Comparison of ENCODE assay signal across 9 cellular contexts in the genomic region with DNA sequence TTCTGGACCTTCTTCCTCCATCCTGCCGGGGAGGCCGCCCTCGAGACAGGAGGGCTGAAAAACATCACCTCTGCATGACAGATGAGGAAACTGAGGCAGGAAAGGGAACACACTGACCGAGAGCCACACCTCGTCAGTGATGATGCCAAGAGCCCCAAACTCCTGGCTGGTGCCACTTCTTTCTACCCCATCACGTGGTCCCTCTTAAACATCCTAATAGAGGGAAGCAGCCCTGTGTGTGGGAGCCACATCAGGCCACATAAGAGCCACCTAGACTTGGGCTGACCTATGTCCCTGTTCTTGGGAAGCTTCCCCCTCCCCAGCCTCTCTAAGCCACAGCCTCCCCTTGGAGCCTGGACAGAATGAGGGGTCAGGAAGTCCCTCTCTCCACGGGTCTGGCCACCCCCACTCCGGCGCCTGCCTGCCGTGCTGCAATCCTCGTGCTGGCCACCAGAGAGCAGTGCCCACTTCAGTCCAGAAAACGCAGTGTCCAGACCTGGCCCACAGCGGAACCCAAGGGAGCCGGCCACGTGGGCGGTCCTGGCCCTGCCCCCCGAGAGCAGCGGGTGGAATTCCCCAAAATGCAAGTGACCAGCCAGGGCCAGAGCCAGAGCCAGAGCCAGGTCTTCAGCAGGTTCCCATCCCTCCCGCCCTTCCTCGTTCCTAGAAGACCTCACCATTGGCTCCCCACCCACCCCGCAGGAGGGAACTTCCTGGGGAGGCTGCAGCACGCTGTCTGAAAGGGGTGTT. TPM values are rescaled to one million over a fixed set of nuclear protein-coding genes. Genes with fewer than 3 reads are reported as not detected.
DNase-seq lines count a peak whose midpoint lies in the region; ATAC-seq and TF ChIP-seq lines count a peak whose summit lies in the region.
"Had no signal": no experiment of that assay in that cellular context is flagged by ENCODE, and none has a peak within 500 bp of the region (broad histone marks: within the 10 kb centered on the region; RNA-seq: fewer than 3 reads in every experiment).

No MANE protein-coding gene starts in this region.

- no peak overlapping the region for H3K4me3 Mint-ChIP-seq in activated T-helper 17 cell treated with anti-CD3 and anti-CD28 coated beads, Interleukin-2, amount 50 U/mL, for 72 hours

- POLR2A ChIA-PET in PC-9 (lab: Charles Lee; ENCODE audit: unreplicated experiment) = interaction anchor here (0.8 kb wide), 1 partner anchor 79 kb away, joined by 12 read pairs; no protein-coding TSS in a partner anchor

- CTCF ChIA-PET in PC-9 (lab: Charles Lee) = interaction anchor here (0.6 to 1.8 kb wide), 3 partner anchors 78 to 202 kb away, joined by 3 to 4 read pairs (median 4); no protein-coding TSS in a partner anchor

- BruUV-seq in PC-9 (replicated peaks; lab: Mats Ljungman, UMichigan) = no TSS peak

- no peak overlapping the region for H3K4me3 ChIP-seq in PC-9
- H3K4me3 ChIP-seq in foreskin fibroblast (ENCODE audit: low read depth in 1 of 2, low read length in 2 of 2) = no peak overlapping the region
- H3K4me3 ChIP-seq in thoracic aorta = no peak overlapping the region
- H3K4me3 ChIP-seq: skin epidermis had no signal

- H3K27ac Mint-ChIP-seq in activated T-helper 17 cell treated with anti-CD3 and anti-CD28 coated beads, Interleukin-2, amount 50 U/mL, for 72 hours = no peak overlapping the region

- intact Hi-C loops in PC-9 (cut with micrococcal nuclease; ENCODE audit: unreplicated experiment) = loop anchor here (1.0 kb wide), 2 partner anchors 81 to 201 kb away; no protein-coding TSS in a partner anchor

- H3K36me3 Mint-ChIP-seq in activated T-helper 17 cell treated with anti-CD3 and anti-CD28 coated beads, Interleukin-2, amount 50 U/mL, for 72 hours (ENCODE audit: low read depth) = no peaks in the 10 kb centered on the region

- no peak overlapping the region for H2AFZ ChIP-seq in PC-9

- H3K27me3 ChIP-seq in PC-9 (ENCODE audit: insufficient read depth, low read depth) (no peaks in the 10 kb centered on the region), thoracic aorta (replicated peaks; ENCODE audit: insufficient read depth) (no peaks in the 10 kb centered on the region)

- no peaks in the 10 kb centered on the region for H3K36me3 ChIP-seq in PC-9 (ENCODE audit: low read depth)
- peaks cover 3% of the 10 kb centered on the region for H3K36me3 ChIP-seq in thoracic aorta

- peak; percentile 9 for DNase-seq in NCI-H146 (lab: John Stamatoyannopoulos, UW)
- no peak for DNase-seq in NCI-H146 treated with DMSO at 0.1 percent for 48 hours (lab: John Stamatoyannopoulos, UW; ENCODE audit: unreplicated experiment)
- DNase-seq in PC-9 = peak; percentile 36 to 74
- peak; percentile 67 to 90 for DNase-seq in foreskin fibroblast
- DNase-seq in non-pigmented ciliary epithelial cell (ENCODE audit: low read depth) = peak; percentile 28
- DNase-seq in thoracic aorta (ENCODE audit: low spot score) = peak; percentile 23

- H3K9me3 ChIP-seq in PC-9 (ENCODE audit: insufficient read depth, low read depth) = no peaks in the 10 kb centered on the region
- H3K9me3 ChIP-seq in thoracic aorta = no peaks in the 10 kb centered on the region

- H3K27me3 Mint-ChIP-seq in activated T-helper 17 cell treated with anti-CD3 and anti-CD28 coated beads, Interleukin-2, amount 50 U/mL, for 72 hours = no peaks in the 10 kb centered on the region

- H3K4me1 ChIP-seq in PC-9 (replicated peaks; ENCODE audit: insufficient read depth) (no peaks in the 10 kb centered on the region), thoracic aorta (ENCODE audit: control insufficient read depth in 1 of 2, low read depth in 2 of 2) (peaks cover 0 to 8% of the 10 kb centered on the region in 2 donors)

- H3K4me2 ChIP-seq in PC-9 = no peak overlapping the region

- H3K79me2 ChIP-seq in PC-9 (ENCODE audit: low read depth) = no peaks in the 10 kb centered on the region

- H3K9me3 Mint-ChIP-seq in activated T-helper 17 cell treated with anti-CD3 and anti-CD28 coated beads, Interleukin-2, amount 50 U/mL, for 72 hours = no peaks in the 10 kb centered on the region

- TF ChIP-seq CTCF in PC-9 (conservative IDR thresholded peaks at IDR 0.05) = peak; percentile 95
- TF ChIP-seq CTCF in foreskin fibroblast (IDR thresholded peaks at IDR 0.05; ENCODE audit: low read depth, low read length) = peak; percentile 93
- peak; percentile 96 for TF ChIP-seq CTCF in thoracic aorta (IDR thresholded peaks at IDR 0.05)

- peaks cover 8% of the 10 kb centered on the region for H3K4me1 Mint-ChIP-seq in activated T-helper 17 cell treated with anti-CD3 and anti-CD28 coated beads, Interleukin-2, amount 50 U/mL, for 72 hours

- ATAC-seq in HG02763 (IDR thresholded peaks at IDR 0.05; ENCODE audit: unreplicated experiment) (peak; percentile 48), thoracic aorta (ENCODE audit: insufficient number of reproducible peaks, low FRiP score, low read depth) (no peak)
- peak; percentile 72 for ATAC-seq in activated T-helper 17 cell treated with anti-CD3 and anti-CD28 coated beads, Interleukin-2, amount 50 U/mL, for 72 hours (replicated peaks)

- no peaks in the 10 kb centered on the region for H4K20me1 ChIP-seq in PC-9 (ENCODE audit: insufficient read depth)

- no peaks in the 10 kb centered on the region for H3K9me2 ChIP-seq in PC-9 (ENCODE audit: insufficient read depth)

- H3K27ac ChIP-seq in PC-9 (no peak overlapping the region), thoracic aorta (no peak overlapping the region)

- H3F3A ChIP-seq in PC-9 (ENCODE audit: insufficient read depth, low read depth) = peaks cover 4% of the 10 kb centered on the region; the same call in 1 of the 2 replicates

RNA-seq across cellular contexts. Expression of gene SARDH, which starts 54.7 kb away (rescaled TPM):
- total RNA-seq in PC-9 (2021) (9.9 and 11.3 TPM in 2 replicates), thoracic aorta (1 to 10 TPM; 1.8 to 4.3 TPM)
- total RNA-seq in activated T-helper 17 cell treated with anti-CD3 and anti-CD28 coated beads, Interleukin-2, amount 50 U/mL, for 72 hours = 1 to 10 TPM; 2.7 to 2.8 TPM
